ENCODE assay signal across 1 cellular context in the genomic region with DNA sequence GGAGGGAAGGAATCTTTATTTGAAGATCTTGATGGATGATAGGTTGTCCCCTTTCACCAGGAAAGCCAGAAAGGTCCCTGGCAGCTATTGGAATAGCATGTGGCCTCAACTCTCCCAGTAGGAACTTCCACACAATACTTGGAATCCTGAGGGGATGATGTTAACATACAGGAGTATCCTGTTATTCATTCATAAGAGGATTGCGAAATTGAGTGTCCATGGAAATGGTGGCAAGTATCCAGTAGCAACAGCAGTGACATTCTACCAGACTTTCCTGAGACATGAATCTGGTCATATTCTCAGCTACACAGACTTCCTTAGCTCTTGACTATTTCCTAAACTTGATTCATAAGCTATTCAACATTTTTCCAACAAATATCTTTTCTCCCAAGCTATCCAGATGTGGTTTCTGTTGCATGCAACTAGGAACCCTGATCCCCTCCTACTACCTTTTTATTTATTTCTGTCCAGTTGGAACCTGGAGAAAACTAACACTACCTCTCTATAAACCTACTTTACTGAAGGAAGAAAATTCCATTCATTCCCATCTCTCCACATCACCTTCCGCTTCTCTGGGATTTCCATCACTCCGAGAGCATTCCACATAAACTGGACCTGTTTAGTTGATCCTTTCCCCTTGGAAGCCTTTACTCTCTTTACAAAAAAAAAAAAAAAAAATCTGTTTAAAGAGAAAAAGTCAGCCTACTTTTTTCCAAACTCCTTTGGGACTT.
TF ChIP-seq lines count a peak whose summit lies in the region.

No MANE protein-coding gene starts in this region.

TF ChIP-seq in WTC11, 78 proteins besides CTCF, POLR2A, EP300 and RAD21 (continued from another document):
- TF ChIP-seq PRRX2 (CRISPR knock-in tag; IDR thresholded peaks at IDR 0.05) (no peak), JAZF1 (CRISPR knock-in tag; IDR thresholded peaks at IDR 0.05) (no peak)
- TF ChIP-seq, protein P1, sequence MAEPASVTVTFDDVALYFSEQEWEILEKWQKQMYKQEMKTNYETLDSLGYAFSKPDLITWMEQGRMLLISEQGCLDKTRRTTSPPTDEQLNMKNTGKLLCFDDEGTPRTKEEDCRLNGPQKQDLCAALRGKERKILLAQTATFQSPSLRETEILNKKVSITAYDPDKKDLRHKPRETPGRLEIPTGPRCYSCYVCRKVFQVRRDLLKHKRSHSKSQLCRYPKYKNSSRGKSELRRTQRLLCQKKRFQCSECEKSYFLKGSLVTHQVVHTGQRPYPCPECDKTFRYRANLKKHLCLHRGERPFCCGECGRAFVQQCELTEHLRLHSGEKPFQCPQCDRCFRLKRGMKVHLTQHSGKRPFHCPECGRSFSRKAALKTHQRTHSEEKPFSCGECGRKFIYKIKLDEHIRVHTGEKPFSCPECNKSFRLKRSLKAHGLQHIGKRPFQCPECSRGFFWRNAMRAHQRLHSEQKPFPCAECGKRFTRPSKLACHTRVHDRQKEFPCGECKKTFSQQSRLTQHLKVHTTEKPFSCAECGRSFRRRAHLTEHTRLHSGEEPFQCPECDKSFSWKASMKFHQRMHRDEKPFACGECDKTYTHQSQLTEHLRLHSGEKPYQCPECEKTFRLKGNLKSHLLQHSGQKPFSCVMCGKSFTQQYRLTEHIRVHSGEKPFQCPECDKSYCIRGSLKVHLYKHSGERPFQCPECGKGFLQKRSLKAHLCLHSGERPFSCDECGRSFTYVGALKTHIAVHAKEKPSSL (CRISPR knock-in tag; conservative IDR thresholded peaks at IDR 0.05), result no peak
- TF ChIP-seq, protein P2, sequence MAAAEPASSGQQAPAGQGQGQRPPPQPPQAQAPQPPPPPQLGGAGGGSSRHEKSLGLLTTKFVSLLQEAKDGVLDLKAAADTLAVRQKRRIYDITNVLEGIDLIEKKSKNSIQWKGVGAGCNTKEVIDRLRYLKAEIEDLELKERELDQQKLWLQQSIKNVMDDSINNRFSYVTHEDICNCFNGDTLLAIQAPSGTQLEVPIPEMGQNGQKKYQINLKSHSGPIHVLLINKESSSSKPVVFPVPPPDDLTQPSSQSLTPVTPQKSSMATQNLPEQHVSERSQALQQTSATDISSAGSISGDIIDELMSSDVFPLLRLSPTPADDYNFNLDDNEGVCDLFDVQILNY (CRISPR knock-in tag; IDR thresholded peaks at IDR 0.05), result no peak
